In the genomic region with DNA sequence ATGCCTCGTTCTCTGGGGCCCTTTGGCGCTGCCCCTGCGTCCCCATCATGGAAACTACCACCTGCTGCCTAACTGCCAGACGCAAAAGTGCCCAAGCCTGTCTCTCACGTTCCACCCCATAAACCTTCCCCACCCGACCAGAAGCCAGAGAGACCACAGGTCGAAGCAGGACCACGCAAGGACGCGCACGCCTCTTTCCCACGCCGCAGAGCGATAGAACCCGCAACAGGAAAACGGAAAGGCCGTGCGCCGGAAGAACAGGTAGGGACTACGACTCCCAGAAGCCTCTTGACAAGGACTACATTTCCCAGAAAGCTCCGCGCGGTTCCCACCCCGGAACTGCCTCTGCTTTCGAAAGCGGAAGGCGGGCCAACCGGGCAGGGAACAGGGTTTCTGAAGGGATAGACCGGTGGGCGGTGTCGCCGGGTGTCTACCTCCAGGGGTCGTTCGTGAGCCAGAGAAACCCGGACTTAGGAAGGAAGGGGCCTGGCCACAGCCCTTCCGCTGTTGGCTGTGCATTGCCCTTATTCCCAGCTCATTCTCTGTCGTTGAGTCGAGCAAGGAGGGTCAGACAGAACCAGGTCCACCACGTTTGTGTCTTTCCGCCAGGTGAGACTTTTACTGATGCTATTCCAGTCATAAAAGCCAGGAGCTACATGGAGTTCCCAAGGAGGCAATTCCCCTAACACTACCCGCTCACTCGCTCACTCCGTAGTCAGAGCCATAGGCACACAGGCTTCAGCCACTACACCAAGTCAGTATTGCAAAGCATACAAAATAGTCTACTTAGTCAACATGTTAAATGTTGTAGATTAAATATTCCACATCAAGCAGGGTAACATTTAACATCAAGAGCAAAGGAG, we compare ENCODE assay signal across 1 cellular context.
TF ChIP-seq lines count a peak whose summit lies in the region.

No MANE protein-coding gene starts in this region.

TF ChIP-seq in K562, 482 proteins besides CTCF, POLR2A, EP300 and RAD21 (continued from another document and continues in another):
- TF ChIP-seq SUPT5H (IDR thresholded peaks at IDR 0.05) (peak; percentile 94), MEF2D (tag; conservative IDR thresholded peaks at IDR 0.05; ENCODE audit: low read depth) (no peak), PRDM10 (IDR thresholded peaks at IDR 0.05; ENCODE audit: partially characterized antibody) (peak; percentile 51), RB1 (IDR thresholded peaks at IDR 0.05; ENCODE audit: low read depth) (peak; percentile 78), C11orf30 (IDR thresholded peaks at IDR 0.05; ENCODE audit: low read depth) (peak; percentile 74), KDM4B (IDR thresholded peaks at IDR 0.05; ENCODE audit: borderline replicate concordance in 2 of 2, low read depth in 1 of 2) (peak in 1 of 2 experiments; percentile 87; a peak in 1 of 4 replicates), SMAD3 (CRISPR knock-in tag; conservative IDR thresholded peaks at IDR 0.05) (0 out of 2 replicates have a peak, but pooled peaks have one; percentile 27), ZBTB26 (CRISPR knock-in tag; IDR thresholded peaks at IDR 0.05) (peak; percentile 76; the same call in 1 of the 2 replicates), NR2C2 (CRISPR knock-in tag; IDR thresholded peaks at IDR 0.05) (0 out of 2 replicates have a peak, but pooled peaks have one; percentile 63), NR2C2 (tag; IDR thresholded peaks at IDR 0.05) (peak; percentile 93), WHSC1 (IDR thresholded peaks at IDR 0.05; ENCODE audit: low read length) (no peak), ZFX (CRISPR knock-in tag; IDR thresholded peaks at IDR 0.05) (peak; percentile 88), RBM39 (optimal IDR thresholded peaks at IDR 0.05; ENCODE audit: low read depth, low read length) (peak; percentile 22), GATAD2A (IDR thresholded peaks at IDR 0.05) (0 out of 2 replicates have a peak, but pooled peaks have one; percentile 15), TAF1 (IDR thresholded peaks at IDR 0.05; ENCODE audit: control insufficient read depth, extremely low read depth, insufficient read depth, low read length, severe bottlenecking) (peak; percentile 59), ZNF197 (CRISPR knock-in tag; IDR thresholded peaks at IDR 0.05; ENCODE audit: low read depth) (0 out of 2 replicates have a peak, but pooled peaks have one; percentile 79), HDAC8 (tag; IDR thresholded peaks at IDR 0.05) (no peak), SIN3A (IDR thresholded peaks at IDR 0.05; ENCODE audit: borderline replicate concordance in 2 of 2, control insufficient read depth in 1 of 2, low read depth in 2 of 2, low read length in 2 of 2) (peak in 1 of 2 experiments; percentile 55; a peak in 2 of 4 replicates), MYNN (IDR thresholded peaks at IDR 0.05) (peak; percentile 79; the same call in 1 of the 2 replicates), MYNN (CRISPR knock-in tag; IDR thresholded peaks at IDR 0.05) (no peak), PHF8 (IDR thresholded peaks at IDR 0.05; ENCODE audit: borderline replicate concordance, low read length) (peak; percentile 92; the same call in 1 of the 2 replicates), HSF4 (CRISPR knock-in tag; IDR thresholded peaks at IDR 0.05; ENCODE audit: borderline replicate concordance) (peak; percentile 70; the same call in 1 of the 2 replicates)
- TF ChIP-seq, protein P1, sequence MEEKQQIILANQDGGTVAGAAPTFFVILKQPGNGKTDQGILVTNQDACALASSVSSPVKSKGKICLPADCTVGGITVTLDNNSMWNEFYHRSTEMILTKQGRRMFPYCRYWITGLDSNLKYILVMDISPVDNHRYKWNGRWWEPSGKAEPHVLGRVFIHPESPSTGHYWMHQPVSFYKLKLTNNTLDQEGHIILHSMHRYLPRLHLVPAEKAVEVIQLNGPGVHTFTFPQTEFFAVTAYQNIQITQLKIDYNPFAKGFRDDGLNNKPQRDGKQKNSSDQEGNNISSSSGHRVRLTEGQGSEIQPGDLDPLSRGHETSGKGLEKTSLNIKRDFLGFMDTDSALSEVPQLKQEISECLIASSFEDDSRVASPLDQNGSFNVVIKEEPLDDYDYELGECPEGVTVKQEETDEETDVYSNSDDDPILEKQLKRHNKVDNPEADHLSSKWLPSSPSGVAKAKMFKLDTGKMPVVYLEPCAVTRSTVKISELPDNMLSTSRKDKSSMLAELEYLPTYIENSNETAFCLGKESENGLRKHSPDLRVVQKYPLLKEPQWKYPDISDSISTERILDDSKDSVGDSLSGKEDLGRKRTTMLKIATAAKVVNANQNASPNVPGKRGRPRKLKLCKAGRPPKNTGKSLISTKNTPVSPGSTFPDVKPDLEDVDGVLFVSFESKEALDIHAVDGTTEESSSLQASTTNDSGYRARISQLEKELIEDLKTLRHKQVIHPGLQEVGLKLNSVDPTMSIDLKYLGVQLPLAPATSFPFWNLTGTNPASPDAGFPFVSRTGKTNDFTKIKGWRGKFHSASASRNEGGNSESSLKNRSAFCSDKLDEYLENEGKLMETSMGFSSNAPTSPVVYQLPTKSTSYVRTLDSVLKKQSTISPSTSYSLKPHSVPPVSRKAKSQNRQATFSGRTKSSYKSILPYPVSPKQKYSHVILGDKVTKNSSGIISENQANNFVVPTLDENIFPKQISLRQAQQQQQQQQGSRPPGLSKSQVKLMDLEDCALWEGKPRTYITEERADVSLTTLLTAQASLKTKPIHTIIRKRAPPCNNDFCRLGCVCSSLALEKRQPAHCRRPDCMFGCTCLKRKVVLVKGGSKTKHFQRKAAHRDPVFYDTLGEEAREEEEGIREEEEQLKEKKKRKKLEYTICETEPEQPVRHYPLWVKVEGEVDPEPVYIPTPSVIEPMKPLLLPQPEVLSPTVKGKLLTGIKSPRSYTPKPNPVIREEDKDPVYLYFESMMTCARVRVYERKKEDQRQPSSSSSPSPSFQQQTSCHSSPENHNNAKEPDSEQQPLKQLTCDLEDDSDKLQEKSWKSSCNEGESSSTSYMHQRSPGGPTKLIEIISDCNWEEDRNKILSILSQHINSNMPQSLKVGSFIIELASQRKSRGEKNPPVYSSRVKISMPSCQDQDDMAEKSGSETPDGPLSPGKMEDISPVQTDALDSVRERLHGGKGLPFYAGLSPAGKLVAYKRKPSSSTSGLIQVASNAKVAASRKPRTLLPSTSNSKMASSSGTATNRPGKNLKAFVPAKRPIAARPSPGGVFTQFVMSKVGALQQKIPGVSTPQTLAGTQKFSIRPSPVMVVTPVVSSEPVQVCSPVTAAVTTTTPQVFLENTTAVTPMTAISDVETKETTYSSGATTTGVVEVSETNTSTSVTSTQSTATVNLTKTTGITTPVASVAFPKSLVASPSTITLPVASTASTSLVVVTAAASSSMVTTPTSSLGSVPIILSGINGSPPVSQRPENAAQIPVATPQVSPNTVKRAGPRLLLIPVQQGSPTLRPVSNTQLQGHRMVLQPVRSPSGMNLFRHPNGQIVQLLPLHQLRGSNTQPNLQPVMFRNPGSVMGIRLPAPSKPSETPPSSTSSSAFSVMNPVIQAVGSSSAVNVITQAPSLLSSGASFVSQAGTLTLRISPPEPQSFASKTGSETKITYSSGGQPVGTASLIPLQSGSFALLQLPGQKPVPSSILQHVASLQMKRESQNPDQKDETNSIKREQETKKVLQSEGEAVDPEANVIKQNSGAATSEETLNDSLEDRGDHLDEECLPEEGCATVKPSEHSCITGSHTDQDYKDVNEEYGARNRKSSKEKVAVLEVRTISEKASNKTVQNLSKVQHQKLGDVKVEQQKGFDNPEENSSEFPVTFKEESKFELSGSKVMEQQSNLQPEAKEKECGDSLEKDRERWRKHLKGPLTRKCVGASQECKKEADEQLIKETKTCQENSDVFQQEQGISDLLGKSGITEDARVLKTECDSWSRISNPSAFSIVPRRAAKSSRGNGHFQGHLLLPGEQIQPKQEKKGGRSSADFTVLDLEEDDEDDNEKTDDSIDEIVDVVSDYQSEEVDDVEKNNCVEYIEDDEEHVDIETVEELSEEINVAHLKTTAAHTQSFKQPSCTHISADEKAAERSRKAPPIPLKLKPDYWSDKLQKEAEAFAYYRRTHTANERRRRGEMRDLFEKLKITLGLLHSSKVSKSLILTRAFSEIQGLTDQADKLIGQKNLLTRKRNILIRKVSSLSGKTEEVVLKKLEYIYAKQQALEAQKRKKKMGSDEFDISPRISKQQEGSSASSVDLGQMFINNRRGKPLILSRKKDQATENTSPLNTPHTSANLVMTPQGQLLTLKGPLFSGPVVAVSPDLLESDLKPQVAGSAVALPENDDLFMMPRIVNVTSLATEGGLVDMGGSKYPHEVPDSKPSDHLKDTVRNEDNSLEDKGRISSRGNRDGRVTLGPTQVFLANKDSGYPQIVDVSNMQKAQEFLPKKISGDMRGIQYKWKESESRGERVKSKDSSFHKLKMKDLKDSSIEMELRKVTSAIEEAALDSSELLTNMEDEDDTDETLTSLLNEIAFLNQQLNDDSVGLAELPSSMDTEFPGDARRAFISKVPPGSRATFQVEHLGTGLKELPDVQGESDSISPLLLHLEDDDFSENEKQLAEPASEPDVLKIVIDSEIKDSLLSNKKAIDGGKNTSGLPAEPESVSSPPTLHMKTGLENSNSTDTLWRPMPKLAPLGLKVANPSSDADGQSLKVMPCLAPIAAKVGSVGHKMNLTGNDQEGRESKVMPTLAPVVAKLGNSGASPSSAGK (IDR thresholded peaks at IDR 0.05) = 0 out of 2 replicates have a peak, but pooled peaks have one; percentile 34
- TF ChIP-seq, protein P2, sequence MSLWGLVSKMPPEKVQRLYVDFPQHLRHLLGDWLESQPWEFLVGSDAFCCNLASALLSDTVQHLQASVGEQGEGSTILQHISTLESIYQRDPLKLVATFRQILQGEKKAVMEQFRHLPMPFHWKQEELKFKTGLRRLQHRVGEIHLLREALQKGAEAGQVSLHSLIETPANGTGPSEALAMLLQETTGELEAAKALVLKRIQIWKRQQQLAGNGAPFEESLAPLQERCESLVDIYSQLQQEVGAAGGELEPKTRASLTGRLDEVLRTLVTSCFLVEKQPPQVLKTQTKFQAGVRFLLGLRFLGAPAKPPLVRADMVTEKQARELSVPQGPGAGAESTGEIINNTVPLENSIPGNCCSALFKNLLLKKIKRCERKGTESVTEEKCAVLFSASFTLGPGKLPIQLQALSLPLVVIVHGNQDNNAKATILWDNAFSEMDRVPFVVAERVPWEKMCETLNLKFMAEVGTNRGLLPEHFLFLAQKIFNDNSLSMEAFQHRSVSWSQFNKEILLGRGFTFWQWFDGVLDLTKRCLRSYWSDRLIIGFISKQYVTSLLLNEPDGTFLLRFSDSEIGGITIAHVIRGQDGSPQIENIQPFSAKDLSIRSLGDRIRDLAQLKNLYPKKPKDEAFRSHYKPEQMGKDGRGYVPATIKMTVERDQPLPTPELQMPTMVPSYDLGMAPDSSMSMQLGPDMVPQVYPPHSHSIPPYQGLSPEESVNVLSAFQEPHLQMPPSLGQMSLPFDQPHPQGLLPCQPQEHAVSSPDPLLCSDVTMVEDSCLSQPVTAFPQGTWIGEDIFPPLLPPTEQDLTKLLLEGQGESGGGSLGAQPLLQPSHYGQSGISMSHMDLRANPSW (CRISPR knock-in tag; IDR thresholded peaks at IDR 0.05) = peak; percentile 72; the same call in 1 of the 2 replicates
